28 cellular contexts compared by ENCODE assay signal in the genomic region with DNA sequence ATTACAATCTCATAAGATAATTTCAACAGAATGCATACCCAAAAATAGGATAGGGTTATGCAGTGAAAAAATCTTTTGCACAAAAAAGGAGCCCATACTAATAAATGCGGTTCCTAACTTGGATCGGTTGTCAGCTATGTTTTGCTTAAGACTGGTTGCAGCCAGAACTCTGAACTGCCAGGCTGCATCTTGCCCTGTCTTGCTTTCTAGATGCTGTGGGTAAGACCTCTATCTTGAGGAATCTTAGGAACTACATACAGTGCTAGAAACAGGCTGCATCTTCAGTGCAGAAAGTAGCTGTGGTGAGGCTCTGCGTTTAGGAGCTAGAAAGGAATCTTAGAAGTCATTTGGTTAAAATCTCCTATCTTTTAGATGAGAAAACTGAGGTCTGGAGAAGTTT. TPM values are rescaled to one million over a fixed set of nuclear protein-coding genes. Genes with fewer than 3 reads are reported as not detected.
"Had no signal": no experiment of that assay in that cellular context is flagged by ENCODE, and none has a peak within 500 bp of the region (broad histone marks: within the 10 kb centered on the region; RNA-seq: fewer than 3 reads in every experiment).

No MANE protein-coding gene starts in this region.

- H3K4me1 ChIP-seq: SJSA1 had no signal

- H3K4me3 Mint-ChIP-seq: activated B cell treated with CpG ODN at 0.5 μM for 24 hours; activated CD4-positive, alpha-beta T cell treated with anti-CD3 and anti-CD28 coated beads, Interleukin-2, amount 10 ng/mL, durations not matched to agents 24 days and 14 days; activated CD8-positive, alpha-beta memory T cell treated with anti-CD3 and anti-CD28 coated beads, Interleukin-2, amount 10 ng/mL, durations not matched to agents 7 days and 5 days; activated T-cell treated with anti-CD3 and anti-CD28 coated beads, Interleukin-2, amount 50 U/mL, for 24 hours; activated T-helper 1 cell treated with anti-CD3 and anti-CD28 coated beads, Interleukin-12 subunit alpha, Interleukin-12 subunit beta, Interleukin-2, Interleukin-4 antibody, amounts not matched to agents 30 ng/mL and 10 ng/mL and 1 ng/mL, durations not matched to agents 14 hours and 24 hours and 36 hours; IgD-negative memory B cell; T-helper 17 cell had no signal

- H3K27ac Mint-ChIP-seq: activated B cell treated with CpG ODN at 0.5 μM for 24 hours; activated CD4-positive, alpha-beta T cell treated with anti-CD3 and anti-CD28 coated beads, Interleukin-2, amount 10 ng/mL, durations not matched to agents 24 days and 14 days; activated CD8-positive, alpha-beta memory T cell treated with anti-CD3 and anti-CD28 coated beads, Interleukin-2, amount 10 ng/mL, durations not matched to agents 7 days and 5 days; activated naive CD4-positive, alpha-beta T cell treated with anti-CD3 and anti-CD28 coated beads, Interleukin-2, amount 50 U/mL, for 72 hours; activated T-cell treated with anti-CD3 and anti-CD28 coated beads, Interleukin-2, amount 50 U/mL, for 24 hours; activated T-helper 1 cell treated with anti-CD3 and anti-CD28 coated beads, Interleukin-12 subunit alpha, Interleukin-12 subunit beta, Interleukin-2, Interleukin-4 antibody, amounts not matched to agents 30 ng/mL and 10 ng/mL and 1 ng/mL, durations not matched to agents 14 hours and 24 hours and 36 hours; IgD-negative memory B cell; T-helper 17 cell had no signal

- H3K9me3 ChIP-seq: SJSA1 had no signal

- H3K27me3 Mint-ChIP-seq: activated B cell treated with CpG ODN at 0.5 μM for 24 hours; activated CD8-positive, alpha-beta memory T cell treated with anti-CD3 and anti-CD28 coated beads, Interleukin-2, amount 10 ng/mL, durations not matched to agents 7 days and 5 days; activated T-cell treated with anti-CD3 and anti-CD28 coated beads, Interleukin-2, amount 50 U/mL, for 24 hours had no signal

- H3K4me1 Mint-ChIP-seq: activated B cell treated with CpG ODN at 0.5 μM for 24 hours; activated CD4-positive, alpha-beta T cell treated with anti-CD3 and anti-CD28 coated beads, Interleukin-2, amount 10 ng/mL, durations not matched to agents 24 days and 14 days; activated CD8-positive, alpha-beta memory T cell treated with anti-CD3 and anti-CD28 coated beads, Interleukin-2, amount 10 ng/mL, durations not matched to agents 7 days and 5 days; IgD-negative memory B cell; T-helper 17 cell had no signal

- H3K36me3 Mint-ChIP-seq: activated CD8-positive, alpha-beta memory T cell treated with anti-CD3 and anti-CD28 coated beads, Interleukin-2, amount 10 ng/mL, durations not matched to agents 7 days and 5 days; activated naive CD4-positive, alpha-beta T cell treated with anti-CD3 and anti-CD28 coated beads, Interleukin-2, amount 50 U/mL, for 72 hours; IgD-negative memory B cell had no signal

- DNase-seq: activated B cell treated with CpG ODN at 0.5 μM for 24 hours; activated CD4-positive, alpha-beta T cell treated with anti-CD3 and anti-CD28 coated beads for 1 hour; activated CD4-positive, alpha-beta T cell treated with anti-CD3 and anti-CD28 coated beads, Interleukin-2, amount 10 ng/mL, durations not matched to agents 24 days and 14 days; activated CD4-positive, alpha-beta T cell treated with anti-CD3 and anti-CD28 coated beads, Interleukin-2, amount 50 U/mL, for 48 hours; activated CD8-positive, alpha-beta memory T cell treated with anti-CD3 and anti-CD28 coated beads, Interleukin-2, amount 10 ng/mL, durations not matched to agents 7 days and 5 days; activated effector memory CD4-positive, alpha-beta T cell treated with anti-CD3 and anti-CD28 coated beads, Interleukin-2, amount 50 U/mL, for 16 hours; activated naive CD4-positive, alpha-beta T cell treated with Interleukin-2 at 50 U/mL for 16 hours; activated T-cell treated with anti-CD3 and anti-CD28 coated beads, Interleukin-2, amount 50 U/mL, for 24 hours; anterior cingulate cortex; central memory CD4-positive, alpha-beta T cell; KG1; MM.1S; NCI-H1105; NCI-H1436; NCI-H1694 treated with DMSO at 0.1 percent for 48 hours; NCI-H2029 treated with DMSO at 0.1 percent for 48 hours; NCI-H345; NCI-H510A; NCI-H69; PC-3; SHP77; T-helper 17 cell; T-helper 9 cell had no signal

- H3K9me3 Mint-ChIP-seq: activated B cell treated with CpG ODN at 0.5 μM for 24 hours; activated CD4-positive, alpha-beta T cell treated with anti-CD3 and anti-CD28 coated beads, Interleukin-2, amount 10 ng/mL, durations not matched to agents 24 days and 14 days; activated naive CD4-positive, alpha-beta T cell treated with anti-CD3 and anti-CD28 coated beads, Interleukin-2, amount 50 U/mL, for 72 hours; activated T-cell treated with anti-CD3 and anti-CD28 coated beads, Interleukin-2, amount 50 U/mL, for 24 hours; activated T-helper 1 cell treated with anti-CD3 and anti-CD28 coated beads, Interleukin-12 subunit alpha, Interleukin-12 subunit beta, Interleukin-2, Interleukin-4 antibody, amounts not matched to agents 30 ng/mL and 10 ng/mL and 1 ng/mL, durations not matched to agents 14 hours and 24 hours and 36 hours; IgD-negative memory B cell had no signal

- H3K4me3 ChIP-seq: SJSA1 had no signal

- H3K27ac ChIP-seq: SJSA1 had no signal

- H3K36me3 ChIP-seq: SJSA1 had no signal

RNA-seq across cellular contexts. Expression of a gene that starts 45.6 kb away (rescaled TPM):
- total RNA-seq: activated B cell treated with CpG ODN at 0.5 μM for 24 hours, LHCN-M2 had no signal
